10 cellular contexts compared by ENCODE assay signal in genomic region chr19:39004403-39004802, GRCh38. TPM values are rescaled to one million over a fixed set of nuclear protein-coding genes. Genes with fewer than 3 reads are reported as not detected.
"Had no signal": no experiment of that assay in that cellular context is flagged by ENCODE, and none has a peak within 500 bp of the region (broad histone marks: within the 10 kb centered on the region; RNA-seq: fewer than 3 reads in every experiment).

No MANE protein-coding gene starts in this region.

- H3K27ac Mint-ChIP-seq: IgD-negative memory B cell had no signal

- H3K36me3 Mint-ChIP-seq: IgD-negative memory B cell had no signal

- H3K4me3 ChIP-seq: GM23248, HAP-1 had no signal

- FAIRE-seq: HepG2 had no signal

- DNase-seq: GM23248, GOT3, H7, KG1 had no signal

- ATAC-seq: HCT116, HepG2 had no signal

- H3K27ac ChIP-seq: GM23248, HL-60 had no signal

- H3K9me3 ChIP-seq: HAP-1 had no signal

- H3K4me1 ChIP-seq: HAP-1 had no signal

RNA-seq across cellular contexts. Expression of gene FBXO27, which starts 27.9 kb away (rescaled TPM):
- total RNA-seq: HT1080 had no signal

RNA-seq across cellular contexts. Expression of gene FBXO17, which starts 28.9 kb away (rescaled TPM):
- polyA plus RNA-seq: IgD-negative memory B cell had no signal
